15 cellular contexts compared by ENCODE assay signal in the genomic region with DNA sequence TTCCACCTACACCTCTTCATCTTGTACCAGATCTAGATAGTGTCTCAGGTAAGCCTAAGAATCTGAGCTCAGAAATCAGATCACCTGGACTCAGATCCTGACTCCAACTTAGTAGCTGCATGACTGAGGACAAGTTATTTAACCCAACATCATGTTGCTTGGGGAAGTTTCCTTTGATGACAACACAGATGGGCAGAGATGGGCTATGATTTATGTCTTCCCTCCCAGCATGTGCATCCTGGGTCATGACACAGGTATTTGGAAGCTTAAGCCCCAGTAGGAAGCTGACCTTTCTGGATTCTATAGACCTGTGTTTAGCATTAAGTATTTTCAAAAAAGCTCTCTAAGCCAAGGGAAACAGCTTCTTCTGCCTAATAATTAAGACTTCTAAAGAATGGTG. TPM values are rescaled to one million over a fixed set of nuclear protein-coding genes. Genes with fewer than 3 reads are reported as not detected.
DNase-seq lines count a peak whose midpoint lies in the region; TF ChIP-seq lines count a peak whose summit lies in the region.
"Had no signal": no experiment of that assay in that cellular context is flagged by ENCODE, and none has a peak within 500 bp of the region (broad histone marks: within the 10 kb centered on the region; RNA-seq: fewer than 3 reads in every experiment).

No MANE protein-coding gene starts in this region.

- H3K4me1 Mint-ChIP-seq in IgD-negative memory B cell = peaks cover 59 to 66% (median 63%) of the 10 kb centered on the region in 3 donors
- peaks cover 60% of the 10 kb centered on the region for H3K4me1 Mint-ChIP-seq in dendritic cell treated with granulocyte-macrophage colony-stimulating factor and Interleukin-4, amounts not matched to agents 40 ng/mL and 50 ng/mL, for 4 days (ENCODE audit: low read depth)
- no peaks in the 10 kb centered on the region for H3K4me1 Mint-ChIP-seq in activated naive CD4-positive, alpha-beta T cell treated with anti-CD3 and anti-CD28 coated beads, Interleukin-2, amount 10 ng/mL, durations not matched to agents 7 days and 5 days

- H3K36me3 Mint-ChIP-seq in IgD-negative memory B cell = peaks cover 5% of the 10 kb centered on the region
- H3K36me3 Mint-ChIP-seq in dendritic cell treated with granulocyte-macrophage colony-stimulating factor and Interleukin-4, amounts not matched to agents 40 ng/mL and 50 ng/mL, for 4 days (ENCODE audit: low read depth) = peaks cover 12% of the 10 kb centered on the region
- peaks cover 3% of the 10 kb centered on the region for H3K36me3 Mint-ChIP-seq in activated naive CD4-positive, alpha-beta T cell treated with anti-CD3 and anti-CD28 coated beads, Interleukin-2, amount 10 ng/mL, durations not matched to agents 7 days and 5 days

- no peak for TF ChIP-seq POLR2A in vagina (IDR thresholded peaks at IDR 0.05)

- peaks cover 5% of the 10 kb centered on the region for H3K27me3 Mint-ChIP-seq in IgD-negative memory B cell
- H3K27me3 Mint-ChIP-seq in dendritic cell treated with granulocyte-macrophage colony-stimulating factor and Interleukin-4, amounts not matched to agents 40 ng/mL and 50 ng/mL, for 4 days = no peaks in the 10 kb centered on the region
- H3K27me3 Mint-ChIP-seq in activated naive CD4-positive, alpha-beta T cell treated with anti-CD3 and anti-CD28 coated beads, Interleukin-2, amount 10 ng/mL, durations not matched to agents 7 days and 5 days = peaks cover 46% of the 10 kb centered on the region

- H3K27ac ChIP-seq in neutrophil (peak overlapping the region; percentile 78), vagina (no peak overlapping the region)
- H3K27ac ChIP-seq: SJCRH30 had no signal

- no peaks in the 10 kb centered on the region for H3K36me3 ChIP-seq in neutrophil
- no peaks in the 10 kb centered on the region for H3K36me3 ChIP-seq in vagina
- H3K36me3 ChIP-seq: SJCRH30 had no signal

- DNase-seq in A172 (ENCODE audit: low spot score) = peak; percentile 39
- DNase-seq in NCI-H345 treated with DMSO at 0.1 percent for 48 hours (lab: John Stamatoyannopoulos, UW; ENCODE audit: unreplicated experiment) = no peak
- no peak for DNase-seq in activated naive CD4-positive, alpha-beta T cell treated with anti-CD3 and anti-CD28 coated beads, Interleukin-2, amount 10 ng/mL, durations not matched to agents 7 days and 5 days
- no peak for DNase-seq in NCI-H226
- no peak for DNase-seq in vagina (ENCODE audit: extremely low spot score in 2 of 2)
- DNase-seq: NCI-H2081 treated with DMSO at 0.1 percent for 48 hours; NCI-H526 treated with DMSO at 0.1 percent for 48 hours; PC-3; SJCRH30; stimulated activated CD4-positive, alpha-beta T cell treated with anti-CD3 and anti-CD28 coated beads, Interleukin-4, amount 100 ng/mL, for 4 hours had no signal

- CTCF ChIA-PET in activated naive CD4-positive, alpha-beta T cell treated with anti-CD3 and anti-CD28 coated beads, Interleukin-2, amount 10 ng/mL, durations not matched to agents 7 days and 5 days (lab: Charles Lee) = no interaction called here

- no peaks in the 10 kb centered on the region for H3K27me3 ChIP-seq in neutrophil
- H3K27me3 ChIP-seq in vagina = no peaks in the 10 kb centered on the region
- H3K27me3 ChIP-seq: SJCRH30 had no signal

- H3K4me1 ChIP-seq in neutrophil (ENCODE audit: control insufficient read depth in 1 of 2, insufficient read depth in 1 of 2, low read depth in 1 of 2, low read length in 1 of 2) (peaks cover 15 to 45% of the 10 kb centered on the region in 2 experiments), vagina (no peaks in the 10 kb centered on the region)

- peak overlapping the region; percentile 94 to 98 (median 95) for H3K27ac Mint-ChIP-seq in IgD-negative memory B cell
- peak overlapping the region; percentile 90 for H3K27ac Mint-ChIP-seq in dendritic cell treated with granulocyte-macrophage colony-stimulating factor and Interleukin-4, amounts not matched to agents 40 ng/mL and 50 ng/mL, for 4 days
- no peak overlapping the region for H3K27ac Mint-ChIP-seq in activated naive CD4-positive, alpha-beta T cell treated with anti-CD3 and anti-CD28 coated beads, Interleukin-2, amount 10 ng/mL, durations not matched to agents 7 days and 5 days

- H3K4me3 ChIP-seq in neutrophil (ENCODE audit: low read depth in 1 of 2, low read length in 1 of 2) (no peak overlapping the region), vagina (no peak overlapping the region)
- H3K4me3 ChIP-seq: SJCRH30, smooth muscle cell had no signal

- no peak for TF ChIP-seq CTCF in neutrophil (IDR thresholded peaks at IDR 0.05)
- TF ChIP-seq CTCF in vagina (IDR thresholded peaks at IDR 0.05) = no peak

- intact Hi-C loops in dendritic cell treated with granulocyte-macrophage colony-stimulating factor and Interleukin-4, amounts not matched to agents 40 ng/mL and 50 ng/mL, for 4 days (cut with micrococcal nuclease) = loop anchor here (10.0 kb wide), 1 partner anchor 304 kb away; the partner anchor contains the start of gene USP32
- intact Hi-C loops in vagina (cut with DNase I) = loop anchor here (10.0 kb wide), 1 partner anchor 344 kb away; no protein-coding TSS in a partner anchor

- H3K9me3 ChIP-seq in neutrophil (peaks cover 6% of the 10 kb centered on the region), vagina (no peaks in the 10 kb centered on the region)
- H3K9me3 ChIP-seq: SJCRH30 had no signal

- peaks cover 2 to 6% (median 4%) of the 10 kb centered on the region in 3 donors for H3K9me3 Mint-ChIP-seq in IgD-negative memory B cell
- peaks cover 9% of the 10 kb centered on the region for H3K9me3 Mint-ChIP-seq in dendritic cell treated with granulocyte-macrophage colony-stimulating factor and Interleukin-4, amounts not matched to agents 40 ng/mL and 50 ng/mL, for 4 days
- peaks cover 9% of the 10 kb centered on the region for H3K9me3 Mint-ChIP-seq in activated naive CD4-positive, alpha-beta T cell treated with anti-CD3 and anti-CD28 coated beads, Interleukin-2, amount 10 ng/mL, durations not matched to agents 7 days and 5 days

- H3K4me3 Mint-ChIP-seq in IgD-negative memory B cell = peak overlapping the region; percentile 63 to 90 (median 77)
- H3K4me3 Mint-ChIP-seq in dendritic cell treated with granulocyte-macrophage colony-stimulating factor and Interleukin-4, amounts not matched to agents 40 ng/mL and 50 ng/mL, for 4 days = no peak overlapping the region
- H3K4me3 Mint-ChIP-seq in activated naive CD4-positive, alpha-beta T cell treated with anti-CD3 and anti-CD28 coated beads, Interleukin-2, amount 10 ng/mL, durations not matched to agents 7 days and 5 days = no peak overlapping the region

RNA-seq across cellular contexts. Expression of gene HEATR6, which starts 12.4 kb away (rescaled TPM):
- 10.0 and 18.2 TPM in 2 replicates for total RNA-seq in A172 (2014; rRNA removed; shearing (Covaris generic))
- 15.1 TPM for polyA plus RNA-seq in IgD-negative memory B cell
- total RNA-seq in vagina = 27.3 TPM

RNA-seq across cellular contexts. Expression of gene CA4, which starts 58.7 kb away (rescaled TPM):
- total RNA-seq in A172 (2014; rRNA removed; shearing (Covaris generic)) = 0.17 TPM in 1 of 2 replicates, not detected in the other
- polyA plus RNA-seq in IgD-negative memory B cell = not detected
- total RNA-seq in vagina = not detected
- total RNA-seq: PC-3; SJCRH30; smooth muscle cell; T-helper 2 cell treated with Interferon-gamma antibody and Interleukin-4, amounts not matched to agents 100 ng/mL and 5 ng/mL, for 36 hours had no signal

Comparison
In these comparisons a context has a peak if more than half of its experiments do, and no peak if none do; other contexts are left out.
1. H3K4me3 Mint-ChIP-seq: peak in IgD-negative memory B cell (4 of 4); none in dendritic cell treated with granulocyte-macrophage colony-stimulating factor and Interleukin-4, amounts not matched to agents 40 ng/mL and 50 ng/mL, for 4 days (single experiment) and activated naive CD4-positive, alpha-beta T cell treated with anti-CD3 and anti-CD28 coated beads, Interleukin-2, amount 10 ng/mL, durations not matched to agents 7 days and 5 days (single experiment).